Comparison of ENCODE assay signal across 1 cellular context in the genomic region with DNA sequence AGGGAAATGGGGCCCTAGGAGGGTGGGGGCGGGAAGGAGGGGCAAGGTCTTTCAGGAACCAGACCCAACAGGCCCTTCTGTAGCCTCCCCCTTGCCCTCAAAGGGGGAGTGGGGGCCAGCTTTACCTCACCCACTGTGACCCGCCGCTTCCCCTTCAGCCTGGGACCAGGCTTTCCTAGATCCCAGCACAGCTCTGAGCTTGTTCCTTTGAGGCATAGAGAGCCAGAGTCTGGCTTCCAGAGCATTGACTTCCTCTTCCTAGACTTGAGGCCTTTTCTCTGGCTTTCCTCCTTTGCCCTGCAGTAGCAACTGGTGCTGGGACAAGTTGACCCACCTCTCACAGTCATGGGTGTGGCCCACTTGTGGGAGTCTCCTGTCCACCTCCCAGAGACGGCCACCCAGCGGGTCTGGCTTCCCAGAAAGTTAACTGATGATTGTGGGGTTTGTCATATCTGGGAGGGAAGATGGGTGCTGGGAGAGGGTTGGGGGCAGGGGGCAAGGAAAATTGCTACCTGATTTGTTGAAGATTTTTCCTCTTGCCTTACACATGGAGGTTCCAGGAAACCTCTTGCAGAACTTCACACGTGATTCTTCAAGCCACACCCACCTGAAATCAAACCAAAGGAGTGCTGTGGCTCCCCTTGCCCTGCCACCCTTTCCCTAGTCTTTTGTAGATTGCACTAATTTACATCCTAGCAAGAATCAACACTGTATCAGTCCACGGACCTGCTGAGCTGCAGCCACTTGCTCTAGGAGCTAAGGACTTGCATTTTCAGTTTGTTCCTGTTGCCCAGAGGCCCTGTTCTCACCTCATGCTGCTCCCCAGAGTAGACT.
TF ChIP-seq lines count a peak whose summit lies in the region.

No MANE protein-coding gene starts in this region.

TF ChIP-seq in WTC11, 78 proteins besides CTCF, POLR2A, EP300 and RAD21 (continued from another document):
- TF ChIP-seq, protein P1, sequence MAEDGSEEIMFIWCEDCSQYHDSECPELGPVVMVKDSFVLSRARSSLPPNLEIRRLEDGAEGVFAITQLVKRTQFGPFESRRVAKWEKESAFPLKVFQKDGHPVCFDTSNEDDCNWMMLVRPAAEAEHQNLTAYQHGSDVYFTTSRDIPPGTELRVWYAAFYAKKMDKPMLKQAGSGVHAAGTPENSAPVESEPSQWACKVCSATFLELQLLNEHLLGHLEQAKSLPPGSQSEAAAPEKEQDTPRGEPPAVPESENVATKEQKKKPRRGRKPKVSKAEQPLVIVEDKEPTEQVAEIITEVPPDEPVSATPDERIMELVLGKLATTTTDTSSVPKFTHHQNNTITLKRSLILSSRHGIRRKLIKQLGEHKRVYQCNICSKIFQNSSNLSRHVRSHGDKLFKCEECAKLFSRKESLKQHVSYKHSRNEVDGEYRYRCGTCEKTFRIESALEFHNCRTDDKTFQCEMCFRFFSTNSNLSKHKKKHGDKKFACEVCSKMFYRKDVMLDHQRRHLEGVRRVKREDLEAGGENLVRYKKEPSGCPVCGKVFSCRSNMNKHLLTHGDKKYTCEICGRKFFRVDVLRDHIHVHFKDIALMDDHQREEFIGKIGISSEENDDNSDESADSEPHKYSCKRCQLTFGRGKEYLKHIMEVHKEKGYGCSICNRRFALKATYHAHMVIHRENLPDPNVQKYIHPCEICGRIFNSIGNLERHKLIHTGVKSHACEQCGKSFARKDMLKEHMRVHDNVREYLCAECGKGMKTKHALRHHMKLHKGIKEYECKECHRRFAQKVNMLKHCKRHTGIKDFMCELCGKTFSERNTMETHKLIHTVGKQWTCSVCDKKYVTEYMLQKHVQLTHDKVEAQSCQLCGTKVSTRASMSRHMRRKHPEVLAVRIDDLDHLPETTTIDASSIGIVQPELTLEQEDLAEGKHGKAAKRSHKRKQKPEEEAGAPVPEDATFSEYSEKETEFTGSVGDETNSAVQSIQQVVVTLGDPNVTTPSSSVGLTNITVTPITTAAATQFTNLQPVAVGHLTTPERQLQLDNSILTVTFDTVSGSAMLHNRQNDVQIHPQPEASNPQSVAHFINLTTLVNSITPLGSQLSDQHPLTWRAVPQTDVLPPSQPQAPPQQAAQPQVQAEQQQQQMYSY (CRISPR knock-in tag; IDR thresholded peaks at IDR 0.05): no peak
- TF ChIP-seq ZNF671 (CRISPR knock-in tag; IDR thresholded peaks at IDR 0.05) (no peak), CREB1 (CRISPR knock-in tag; IDR thresholded peaks at IDR 0.05) (no peak), GRHL2 (CRISPR knock-in tag; IDR thresholded peaks at IDR 0.05; ENCODE audit: insufficient replicate concordance, severe bottlenecking) (no peak), SOX15 (CRISPR knock-in tag; IDR thresholded peaks at IDR 0.05) (no peak), KAT7 (CRISPR knock-in tag; IDR thresholded peaks at IDR 0.05; ENCODE audit: borderline replicate concordance) (no peak)
- TF ChIP-seq, protein P2, sequence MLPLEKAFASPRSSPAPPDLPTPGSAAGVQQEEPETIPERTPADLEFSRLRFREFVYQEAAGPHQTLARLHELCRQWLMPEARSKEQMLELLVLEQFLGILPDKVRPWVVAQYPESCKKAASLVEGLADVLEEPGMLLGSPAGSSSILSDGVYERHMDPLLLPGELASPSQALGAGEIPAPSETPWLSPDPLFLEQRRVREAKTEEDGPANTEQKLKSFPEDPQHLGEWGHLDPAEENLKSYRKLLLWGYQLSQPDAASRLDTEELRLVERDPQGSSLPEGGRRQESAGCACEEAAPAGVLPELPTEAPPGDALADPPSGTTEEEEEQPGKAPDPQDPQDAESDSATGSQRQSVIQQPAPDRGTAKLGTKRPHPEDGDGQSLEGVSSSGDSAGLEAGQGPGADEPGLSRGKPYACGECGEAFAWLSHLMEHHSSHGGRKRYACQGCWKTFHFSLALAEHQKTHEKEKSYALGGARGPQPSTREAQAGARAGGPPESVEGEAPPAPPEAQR (CRISPR knock-in tag; IDR thresholded peaks at IDR 0.05): no peak
- TF ChIP-seq, protein P3, sequence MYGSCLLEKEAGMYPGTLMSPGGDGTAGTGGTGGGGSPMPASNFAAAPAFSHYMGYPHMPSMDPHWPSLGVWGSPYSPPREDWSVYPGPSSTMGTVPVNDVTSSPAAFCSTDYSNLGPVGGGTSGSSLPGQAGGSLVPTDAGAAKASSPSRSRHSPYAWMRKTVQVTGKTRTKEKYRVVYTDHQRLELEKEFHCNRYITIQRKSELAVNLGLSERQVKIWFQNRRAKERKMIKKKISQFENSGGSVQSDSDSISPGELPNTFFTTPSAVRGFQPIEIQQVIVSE (CRISPR knock-in tag; IDR thresholded peaks at IDR 0.05; ENCODE audit: borderline replicate concordance): no peak
- TF ChIP-seq, protein P4, sequence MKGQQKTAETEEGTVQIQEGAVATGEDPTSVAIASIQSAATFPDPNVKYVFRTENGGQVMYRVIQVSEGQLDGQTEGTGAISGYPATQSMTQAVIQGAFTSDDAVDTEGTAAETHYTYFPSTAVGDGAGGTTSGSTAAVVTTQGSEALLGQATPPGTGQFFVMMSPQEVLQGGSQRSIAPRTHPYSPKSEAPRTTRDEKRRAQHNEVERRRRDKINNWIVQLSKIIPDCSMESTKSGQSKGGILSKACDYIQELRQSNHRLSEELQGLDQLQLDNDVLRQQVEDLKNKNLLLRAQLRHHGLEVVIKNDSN (CRISPR knock-in tag; IDR thresholded peaks at IDR 0.05): no peak
